ENCODE assay signal across 8 cellular contexts in the genomic region with DNA sequence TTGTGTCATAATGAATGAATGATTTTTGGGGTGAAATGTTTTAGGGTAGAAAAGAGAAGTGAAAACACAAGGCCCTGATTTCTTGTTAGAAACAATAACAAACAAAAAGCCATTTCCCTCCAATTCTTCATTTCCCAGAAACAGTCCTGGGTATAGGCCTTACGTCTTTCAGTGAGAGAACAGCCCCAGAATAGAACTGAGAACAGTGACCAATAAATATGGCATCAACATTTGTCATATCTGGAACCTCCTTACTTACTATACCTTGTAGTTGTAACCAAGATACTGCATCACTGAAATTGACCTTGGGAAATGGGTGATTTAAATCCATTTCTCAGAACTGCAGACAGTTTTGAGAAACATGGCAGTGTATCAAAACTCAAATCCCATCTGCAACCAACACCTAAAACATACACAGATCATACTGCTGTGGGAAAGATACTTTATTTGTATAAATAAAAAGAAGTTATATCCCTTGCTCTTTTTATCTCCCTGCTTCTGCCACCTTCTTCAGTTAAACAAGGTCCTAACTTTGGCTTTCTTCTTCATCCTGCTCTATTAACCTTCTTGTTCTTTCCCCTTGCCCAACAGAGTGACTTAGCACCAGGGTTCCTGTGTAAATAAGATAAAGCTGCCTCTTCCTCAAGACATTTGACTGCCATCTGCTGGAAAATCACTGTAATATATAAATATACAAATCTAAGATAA. TPM values are rescaled to one million over a fixed set of nuclear protein-coding genes. Genes with fewer than 3 reads are reported as not detected.
DNase-seq lines count a peak whose midpoint lies in the region; ATAC-seq, FAIRE-seq and TF ChIP-seq lines count a peak whose summit lies in the region.

No MANE protein-coding gene starts in this region.

- peaks cover 31% of the 10 kb centered on the region for H3K36me3 ChIP-seq in SJSA1
- H3K36me3 ChIP-seq in fibroblast of lung (ENCODE audit: control insufficient read depth, insufficient read depth, low read length), result no peaks in the 10 kb centered on the region
- H3K36me3 ChIP-seq in neutrophil, result peaks cover 18% of the 10 kb centered on the region

- H3K4me2 ChIP-seq in fibroblast of lung (ENCODE audit: extremely low read depth, insufficient read depth, low read length), result no peak overlapping the region

- no peak overlapping the region for H2AFZ ChIP-seq in fibroblast of lung (ENCODE audit: low read length)

- ATAC-seq in HG02981 (IDR thresholded peaks at IDR 0.05; ENCODE audit: unreplicated experiment) (no peak), GM19452 (IDR thresholded peaks at IDR 0.05; ENCODE audit: unreplicated experiment) (no peak)

- FAIRE-seq in HTR-8/SVneo (lab: Jason Lieb, UNC), result no peak

- H3K4me1 ChIP-seq in SJSA1 (replicated peaks), result no peaks in the 10 kb centered on the region
- H3K4me1 ChIP-seq in fibroblast of lung (ENCODE audit: control insufficient read depth, extremely low read depth, insufficient read depth, low read length), result no peaks in the 10 kb centered on the region
- H3K4me1 ChIP-seq in neutrophil (ENCODE audit: control insufficient read depth in 1 of 2, insufficient read depth in 1 of 2, low read depth in 1 of 2, low read length in 1 of 2), result peaks cover 11 to 12% of the 10 kb centered on the region in 2 experiments

- H3K79me2 ChIP-seq in fibroblast of lung (ENCODE audit: control insufficient read depth, insufficient read depth, low read length), result no peaks in the 10 kb centered on the region

- H3K4me3 ChIP-seq in SJSA1, result no peak overlapping the region
- no peak overlapping the region for H3K4me3 ChIP-seq in fibroblast of lung (replicated peaks in 1 of 4; ENCODE audit: control extremely low read depth in 1 of 4, insufficient read depth in 1 of 4, low read depth in 3 of 4, low read length in 4 of 4)
- peak overlapping the region in 1 of 2 experiments; percentile 39 for H3K4me3 ChIP-seq in neutrophil (ENCODE audit: low read depth in 1 of 2, low read length in 1 of 2)

- no peaks in the 10 kb centered on the region for H3K9me3 ChIP-seq in SJSA1 (replicated peaks)
- no peaks in the 10 kb centered on the region for H3K9me3 ChIP-seq in fibroblast of lung (ENCODE audit: control insufficient read depth, insufficient read depth, low read depth, low read length)
- H3K9me3 ChIP-seq in neutrophil, result no peaks in the 10 kb centered on the region

- H3K27me3 ChIP-seq in SJSA1 (replicated peaks), result no peaks in the 10 kb centered on the region
- H3K27me3 ChIP-seq in fibroblast of lung (ENCODE audit: control insufficient read depth, insufficient read depth, low read length), result no peaks in the 10 kb centered on the region
- H3K27me3 ChIP-seq in neutrophil, result no peaks in the 10 kb centered on the region

- DNase-seq in DMS 273 (lab: John Stamatoyannopoulos, UW; ENCODE audit: unreplicated experiment) (peak; percentile 71), HTR-8/SVneo (ENCODE audit: insufficient read length, low spot score) (peak; percentile 33), SJSA1 (ENCODE audit: low read depth in 1 of 2, low spot score in 2 of 2) (peak in 1 of 2 experiments; percentile 44), fibroblast of lung (ENCODE audit: low read depth in 2 of 2) (peak; percentile 70 to 88)
- DNase-seq in activated effector memory CD4-positive, alpha-beta T cell treated with anti-CD3 and anti-CD28 coated beads, Interleukin-2, amount 50 U/mL, for 16 hours, result no peak

- TF ChIP-seq CTCF in fibroblast of lung (conservative IDR thresholded peaks at IDR 0.05 in 1 of 2, IDR thresholded peaks at IDR 0.05 in 1 of 2; ENCODE audit: low read depth in 1 of 2, low read length in 2 of 2) (peak; percentile 41 to 48), neutrophil (IDR thresholded peaks at IDR 0.05) (peak; percentile 80)

- H3K27ac ChIP-seq in SJSA1, result 0 out of 2 replicates have a peak overlapping the region, but pooled peaks have one; percentile 1
- H3K27ac ChIP-seq in fibroblast of lung (ENCODE audit: insufficient read depth, low read length), result no peak overlapping the region
- peak overlapping the region; percentile 83 for H3K27ac ChIP-seq in neutrophil

- no peaks in the 10 kb centered on the region for H4K20me1 ChIP-seq in fibroblast of lung (ENCODE audit: control insufficient read depth, extremely low read depth, insufficient read depth, low read length)

- H3K9ac ChIP-seq in fibroblast of lung (ENCODE audit: insufficient read depth, low read length), result no peak overlapping the region

RNA-seq across cellular contexts. Expression of gene XKR8, which starts 19.5 kb away (rescaled TPM):
- total RNA-seq in SJSA1 (2014; rRNA removed; shearing (Covaris generic)), result 2.9 and 4.9 TPM in 2 replicates
- 4.4 and 9.2 TPM in 2 replicates for total RNA-seq in fibroblast of lung
- polyA plus RNA-seq in fibroblast of lung, result 5.5 and 9.4 TPM in 2 replicates
- 5.6 and 11.8 TPM in 2 replicates for polyA plus RNA-seq in fibroblast of lung (2012)
- polyA minus RNA-seq in fibroblast of lung (ENCODE audit: low replicate concordance), result 1.7 and 15.4 TPM in 2 replicates

RNA-seq across cellular contexts. Expression of gene SMPDL3B, which starts 44.5 kb away (rescaled TPM):
- 0.11 TPM in 1 of 2 replicates, not detected in the other for total RNA-seq in SJSA1 (2014; rRNA removed; shearing (Covaris generic))
- 0.17 and 0.26 TPM in 2 replicates for total RNA-seq in fibroblast of lung
- polyA plus RNA-seq in fibroblast of lung, result not detected in 2 replicates
- polyA plus RNA-seq in fibroblast of lung (2012), result not detected in 2 replicates
- not detected in 2 replicates for polyA minus RNA-seq in fibroblast of lung (ENCODE audit: low replicate concordance)
